In the genomic region with DNA sequence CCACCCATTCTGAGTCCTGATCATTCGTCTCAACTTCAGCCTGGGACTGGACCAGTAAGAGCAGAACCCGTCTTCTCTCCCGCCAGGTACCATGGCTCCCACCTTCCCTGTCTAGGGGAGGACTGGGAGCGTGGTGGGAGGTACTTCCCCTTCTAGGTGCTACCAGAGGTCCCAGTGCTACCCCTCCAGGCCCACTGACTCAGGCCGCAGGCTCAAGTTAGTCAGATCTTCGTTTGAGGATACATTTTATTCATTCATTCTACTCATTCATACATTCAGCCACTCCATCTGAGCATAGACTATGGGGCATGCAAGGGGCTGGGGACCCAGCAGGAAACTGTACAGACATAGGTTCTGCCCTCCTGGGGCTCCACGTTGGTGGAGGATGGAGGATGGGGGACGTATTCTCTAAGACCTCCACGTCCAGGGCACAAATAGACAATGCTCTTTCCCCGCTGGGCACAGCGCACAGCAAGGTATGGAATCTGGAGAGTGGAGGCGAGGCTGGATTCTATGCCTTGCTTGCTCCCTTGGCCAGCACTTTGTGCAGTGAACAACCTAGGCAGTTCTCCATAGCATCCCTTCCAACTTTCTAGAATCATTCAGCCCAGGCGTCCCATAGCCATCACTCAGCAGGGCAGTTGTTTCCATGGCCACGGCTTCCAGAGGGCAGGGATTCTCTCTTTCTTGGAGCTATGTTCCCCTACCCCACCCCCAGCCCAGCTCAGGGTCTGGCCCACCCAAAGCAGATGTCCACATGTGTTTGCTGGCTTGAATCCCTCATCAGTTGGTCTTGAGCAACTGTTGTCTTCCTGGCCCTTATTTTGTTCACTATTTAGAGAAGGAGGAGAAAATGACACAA, we compare ENCODE assay signal across 8 cellular contexts. TPM values are rescaled to one million over a fixed set of nuclear protein-coding genes. Genes with fewer than 3 reads are reported as not detected.
DNase-seq lines count a peak whose midpoint lies in the region; TF ChIP-seq lines count a peak whose summit lies in the region.

No MANE protein-coding gene starts in this region.

- peak overlapping the region; percentile 46 for H3K27ac ChIP-seq in caudate nucleus (ENCODE audit: low read depth, low read length)
- peak overlapping the region; percentile 55 to 72 (median 65) for H3K27ac ChIP-seq in transverse colon

- H3K36me3 ChIP-seq in transverse colon: no peaks in the 10 kb centered on the region

- peaks cover 10% of the 10 kb centered on the region for H3K4me1 Mint-ChIP-seq in activated naive CD4-positive, alpha-beta T cell treated with anti-CD3 and anti-CD28 coated beads for 36 hours (ENCODE audit: low read depth)
- peaks cover 43% of the 10 kb centered on the region for H3K4me1 Mint-ChIP-seq in mesothelial cell of epicardium

- H3K4me3 Mint-ChIP-seq in activated naive CD4-positive, alpha-beta T cell treated with anti-CD3 and anti-CD28 coated beads for 36 hours: peak overlapping the region; percentile 78
- peak overlapping the region; percentile 76 for H3K4me3 Mint-ChIP-seq in mesothelial cell of epicardium

- no peaks in the 10 kb centered on the region for H3K9me3 Mint-ChIP-seq in activated naive CD4-positive, alpha-beta T cell treated with anti-CD3 and anti-CD28 coated beads for 36 hours
- no peaks in the 10 kb centered on the region for H3K9me3 Mint-ChIP-seq in mesothelial cell of epicardium

- no peak for TF ChIP-seq POLR2A in transverse colon (IDR thresholded peaks at IDR 0.05)

- peaks cover 0 to 32% (median 12%) of the 10 kb centered on the region in 4 donors for H3K4me1 ChIP-seq in transverse colon

- no peak for DNase-seq in activated naive CD4-positive, alpha-beta T cell treated with anti-CD3 and anti-CD28 coated beads for 36 hours
- DNase-seq in activated naive CD4-positive, alpha-beta T cell treated with anti-CD3 and anti-CD28 coated beads, Interleukin-2, amount 50 U/mL, for 16 hours: no peak
- no peak for DNase-seq in caudate nucleus (lab: John Stamatoyannopoulos, UW)
- DNase-seq in mesothelial cell of epicardium (ENCODE audit: low spot score in 2 of 2, unreplicated experiment in 2 of 2): peak in 1 of 2 experiments; percentile 34
- DNase-seq in transverse colon: no peak
- no peak for DNase-seq in DMS53 treated with DMSO at 0.1 percent for 48 hours (lab: John Stamatoyannopoulos, UW; ENCODE audit: unreplicated experiment)
- no peak for DNase-seq in SK-N-DZ (ENCODE audit: low spot score)
- no peak for DNase-seq in LoVo (ENCODE audit: low spot score)

- 57 to 72% methylated on average over 1 to 14 of the region's 14 CpGs for WGBS in transverse colon (ENCODE audit: low coverage in 1 of 2), 2 donors

- intact Hi-C loops in activated naive CD4-positive, alpha-beta T cell treated with anti-CD3 and anti-CD28 coated beads for 36 hours (cut with micrococcal nuclease): no loop called here
- intact Hi-C loops in transverse colon (cut with DNase I; ENCODE audit: low total_unique reads): no loop called here

- H3K9me3 ChIP-seq in transverse colon: no peaks in the 10 kb centered on the region

- H3K27ac Mint-ChIP-seq in activated naive CD4-positive, alpha-beta T cell treated with anti-CD3 and anti-CD28 coated beads for 36 hours: no peak overlapping the region
- peak overlapping the region; percentile 66 for H3K27ac Mint-ChIP-seq in mesothelial cell of epicardium

- CTCF ChIA-PET in activated naive CD4-positive, alpha-beta T cell treated with anti-CD3 and anti-CD28 coated beads for 36 hours (lab: Charles Lee): interaction anchor here (1.0 to 2.1 kb wide), 2 partner anchors 28 to 164 kb away, joined by 3 to 7 read pairs; no protein-coding TSS in a partner anchor

- no peaks in the 10 kb centered on the region for H3K36me3 Mint-ChIP-seq in activated naive CD4-positive, alpha-beta T cell treated with anti-CD3 and anti-CD28 coated beads for 36 hours (ENCODE audit: low read depth)
- no peaks in the 10 kb centered on the region for H3K36me3 Mint-ChIP-seq in mesothelial cell of epicardium

- no peak for TF ChIP-seq EP300 in transverse colon (IDR thresholded peaks at IDR 0.05; ENCODE audit: low read depth)

- peaks cover 41% of the 10 kb centered on the region for H3K27me3 Mint-ChIP-seq in activated naive CD4-positive, alpha-beta T cell treated with anti-CD3 and anti-CD28 coated beads for 36 hours (ENCODE audit: low read depth)
- H3K27me3 Mint-ChIP-seq in mesothelial cell of epicardium (ENCODE audit: low read depth): peaks cover 42% of the 10 kb centered on the region

- no peak overlapping the region for H3K4me3 ChIP-seq in transverse colon

- peaks cover 55% of the 10 kb centered on the region for H3K27me3 ChIP-seq in transverse colon

- in situ Hi-C loops in transverse colon (cut with MboI; ENCODE audit: low pct_ligation_motif_present in 1 of 4, low pct_unique_long_range_greater_than_20kb in 1 of 4, low sequenced_read_pairs in 3 of 4): no loop called here

- TF ChIP-seq CTCF in mesothelial cell of epicardium (IDR thresholded peaks at IDR 0.05; ENCODE audit: unreplicated experiment): no peak
- TF ChIP-seq CTCF in transverse colon (IDR thresholded peaks at IDR 0.05): no peak

RNA-seq across cellular contexts. Expression of a gene that starts 1.1 kb away (rescaled TPM):
- under 1 TPM; 0.52 to 0.74 TPM for total RNA-seq in activated naive CD4-positive, alpha-beta T cell treated with anti-CD3 and anti-CD28 coated beads for 36 hours
- total RNA-seq in mesothelial cell of epicardium (10.6 to 12.0 TPM (median 11.9 TPM) in 3 replicates), transverse colon (1 to 10 TPM; 1.2 to 7.6 (median 5.9) TPM)
- 0.42 and 1.0 TPM in 2 replicates for polyA plus RNA-seq in SK-N-DZ (2014; cell fraction: cytosol; rRNA removed)
- polyA plus RNA-seq in SK-N-DZ (2014; cell fraction: nucleus; rRNA removed): 2.1 and 2.9 TPM in 2 replicates

RNA-seq across cellular contexts. Expression of a gene that starts 27.1 kb away (rescaled TPM):
- 1 to 10 TPM; 4.2 to 4.3 TPM for total RNA-seq in activated naive CD4-positive, alpha-beta T cell treated with anti-CD3 and anti-CD28 coated beads for 36 hours
- total RNA-seq in mesothelial cell of epicardium (6.1 to 8.9 TPM (median 8.0 TPM) in 3 replicates), transverse colon (10 to 100 TPM; 19.5 to 96.9 (median 31.6) TPM)
- polyA plus RNA-seq in SK-N-DZ (2014; cell fraction: cytosol; rRNA removed): 11.7 and 18.5 TPM in 2 replicates
- polyA plus RNA-seq in SK-N-DZ (2014; cell fraction: nucleus; rRNA removed): 74.0 and 80.6 TPM in 2 replicates

RNA-seq across cellular contexts. Expression of a gene that starts 31.7 kb away (rescaled TPM):
- under 1 TPM; 0.45 to 0.49 TPM for total RNA-seq in activated naive CD4-positive, alpha-beta T cell treated with anti-CD3 and anti-CD28 coated beads for 36 hours
- total RNA-seq in mesothelial cell of epicardium: 0.64 to 1.1 TPM (median 0.90 TPM) in 3 replicates
- 1 to 10 TPM in 3 of 4 donors, under 1 TPM in 1; 0.40 to 3.7 (median 2.6) TPM for total RNA-seq in transverse colon
- polyA plus RNA-seq in SK-N-DZ (2014; cell fraction: cytosol; rRNA removed): 0.90 and 1.5 TPM in 2 replicates
- 5.9 and 6.9 TPM in 2 replicates for polyA plus RNA-seq in SK-N-DZ (2014; cell fraction: nucleus; rRNA removed)

RNA-seq across cellular contexts. Expression of a gene that starts 49.0 kb away (rescaled TPM):
- 1,000 to 10,000 TPM; 1,302 to 1,352 TPM for total RNA-seq in activated naive CD4-positive, alpha-beta T cell treated with anti-CD3 and anti-CD28 coated beads for 36 hours
- 1,419 to 1,500 TPM (median 1,460 TPM) in 3 replicates for total RNA-seq in mesothelial cell of epicardium
- 1,000 to 10,000 TPM; 2,288 to 6,007 (median 4,694) TPM for total RNA-seq in transverse colon
- polyA plus RNA-seq in SK-N-DZ (2014; cell fraction: cytosol; rRNA removed): 136 and 163 TPM in 2 replicates
- 112 and 279 TPM in 2 replicates for polyA plus RNA-seq in SK-N-DZ (2014; cell fraction: nucleus; rRNA removed)
